8 cellular contexts compared by ENCODE assay signal in genomic region chr15:74099963-74100733, GRCh38. TPM values are rescaled to one million over a fixed set of nuclear protein-coding genes. Genes with fewer than 3 reads are reported as not detected.
DNase-seq lines count a peak whose midpoint lies in the region; ATAC-seq and TF ChIP-seq lines count a peak whose summit lies in the region.
"Not testable (repeated sequence)": the region's sequence is repeated elsewhere in the genome, so short reads cannot be mapped to it uniquely, and the experiment has no call there.

No MANE protein-coding gene starts in this region.

- H3K9me2 ChIP-seq in PC-3 (replicated peaks; ENCODE audit: low read length), result not testable (repeated sequence)

- H3K9ac ChIP-seq in PC-3 (ENCODE audit: low read length), result not testable (repeated sequence)
- peak overlapping the region in 2 of 3 donors; percentile 32 to 76 for H3K9ac ChIP-seq in skeletal muscle tissue (ENCODE audit: low read depth in 1 of 3, low read length in 3 of 3)

- H2AFZ ChIP-seq in PC-3 (ENCODE audit: low read length), result peak overlapping the region; percentile 83

- intact Hi-C loops in PC-3 (cut with micrococcal nuclease); left lung (cut with DNase I); upper lobe of right lung (cut with DNase I): not testable (repeated sequence)

- H3K4me3 ChIP-seq in PC-3 (ENCODE audit: low read length), result not testable (repeated sequence)
- peak overlapping the region; percentile 26 to 40 for H3K4me3 ChIP-seq in left lung
- H3K4me3 ChIP-seq in skeletal muscle tissue (ENCODE audit: low read length in 3 of 3), result peak overlapping the region; percentile 59 to 70 (median 68)
- peak overlapping the region; percentile 56 for H3K4me3 ChIP-seq in upper lobe of right lung

- H3K36me3 Mint-ChIP-seq in activated T-cell treated with anti-CD3 and anti-CD28 coated beads, Interleukin-2, amount 50 U/mL, for 72 hours (ENCODE audit: insufficient read depth in 2 of 2), result not testable (repeated sequence)

- CTCF ChIA-PET in PC-3 (lab: Charles Lee), result not testable (repeated sequence)

- TSS peak; percentile 99 for BruUV-seq in PC-3 (replicated peaks; lab: Mats Ljungman, UMichigan)

- H3K27me3 Mint-ChIP-seq in activated T-cell treated with anti-CD3 and anti-CD28 coated beads, Interleukin-2, amount 50 U/mL, for 72 hours (ENCODE audit: low read depth), result not testable (repeated sequence)

- not testable (repeated sequence) for H3K79me2 ChIP-seq in PC-3 (ENCODE audit: low read length)

- H3K9me3 Mint-ChIP-seq in activated T-cell treated with anti-CD3 and anti-CD28 coated beads, Interleukin-2, amount 50 U/mL, for 72 hours, result not testable (repeated sequence)

- H3K4me3 Mint-ChIP-seq in activated T-cell treated with anti-CD3 and anti-CD28 coated beads, Interleukin-2, amount 50 U/mL, for 72 hours, result peak overlapping the region; percentile 87 to 90

- DNase-seq in PC-3 (peak; percentile 79), epidermal melanocyte (ENCODE audit: insufficient read length, low spot score) (peak; percentile 83), left lung (peak; percentile 91 to 95), upper lobe of right lung (peak; percentile 94)
- peak; percentile 82 to 86 for DNase-seq in activated T-cell treated with anti-CD3 and anti-CD28 coated beads, Interleukin-2, amount 50 U/mL, for 72 hours

- not testable (repeated sequence) for H3K4me1 ChIP-seq in PC-3 (ENCODE audit: insufficient read depth, low read length); left lung; skeletal muscle tissue (ENCODE audit: control insufficient read depth in 3 of 3, insufficient read depth in 3 of 3, low read length in 3 of 3); upper lobe of right lung

- not testable (repeated sequence) for H4K20me1 ChIP-seq in PC-3 (ENCODE audit: low read length)

- not testable (repeated sequence) for H3K4me1 Mint-ChIP-seq in activated T-cell treated with anti-CD3 and anti-CD28 coated beads, Interleukin-2, amount 50 U/mL, for 72 hours (ENCODE audit: low read depth)

- H3K9me3 ChIP-seq in PC-3 (ENCODE audit: low read length); left lung; skeletal muscle tissue (ENCODE audit: control insufficient read depth in 3 of 3, low read length in 3 of 3); upper lobe of right lung: not testable (repeated sequence)

- TF ChIP-seq CTCF in PC-3 (conservative IDR thresholded peaks at IDR 0.05; ENCODE audit: low read depth, low read length); left lung (IDR thresholded peaks at IDR 0.05); upper lobe of right lung (IDR thresholded peaks at IDR 0.05): not testable (repeated sequence)

- POLR2A ChIA-PET in PC-3 (lab: Charles Lee; ENCODE audit: unreplicated experiment), result not testable (repeated sequence)

- H3K27me3 ChIP-seq in PC-3 (ENCODE audit: low read length); left lung; skeletal muscle tissue (ENCODE audit: control insufficient read depth in 3 of 3, insufficient read depth in 3 of 3, low read length in 3 of 3); upper lobe of right lung: not testable (repeated sequence)

- peak overlapping the region; percentile 48; the same call in 1 of the 2 replicates for H3K4me2 ChIP-seq in PC-3 (ENCODE audit: low read length)

- not testable (repeated sequence) for H3F3A ChIP-seq in PC-3 (ENCODE audit: low read length, unreplicated experiment)

- H3K27ac Mint-ChIP-seq in activated T-cell treated with anti-CD3 and anti-CD28 coated beads, Interleukin-2, amount 50 U/mL, for 72 hours, result peak overlapping the region; percentile 89

- H3K27ac ChIP-seq in PC-3 (ENCODE audit: low read length), result not testable (repeated sequence)
- H3K27ac ChIP-seq in left lung (peak overlapping the region in 1 of 2 donors; percentile 58), skeletal muscle tissue (ENCODE audit: low read depth, low read length) (peak overlapping the region; percentile 30), upper lobe of right lung (peak overlapping the region; percentile 66)

- not testable (repeated sequence) for H3K36me3 ChIP-seq in PC-3 (ENCODE audit: low read depth, low read length); left lung; skeletal muscle tissue (ENCODE audit: control insufficient read depth in 3 of 3, insufficient read depth in 3 of 3, low read length in 3 of 3); upper lobe of right lung

- ATAC-seq in GM18498 (IDR thresholded peaks at IDR 0.05; ENCODE audit: unreplicated experiment), result peak; percentile 89
- peak; percentile 80 for ATAC-seq in HG02840 (IDR thresholded peaks at IDR 0.05; ENCODE audit: low FRiP score, unreplicated experiment)
- peak; percentile 95 for ATAC-seq in PC-3
- ATAC-seq in activated T-cell treated with anti-CD3 and anti-CD28 coated beads, Interleukin-2, amount 50 U/mL, for 72 hours (replicated peaks in 1 of 2), result peak; percentile 89 to 93
- ATAC-seq in left lung, result peak; percentile 97
- peak; percentile 95 for ATAC-seq in upper lobe of right lung

RNA-seq across cellular contexts. Expression of gene GOLGA6A, which starts 17.8 kb away (rescaled TPM):
- total RNA-seq in PC-3 (2014; rRNA removed) (not detected in 2 replicates), left lung (not detected), skeletal muscle tissue (1.0 TPM), upper lobe of right lung (not detected)
- under 1 TPM; 0.46 to 0.53 TPM for total RNA-seq in activated T-cell treated with anti-CD3 and anti-CD28 coated beads, Interleukin-2, amount 50 U/mL, for 72 hours

RNA-seq across cellular contexts. Expression of gene ISLR2, which starts 30.2 kb away (rescaled TPM):
- total RNA-seq in PC-3 (2014; rRNA removed) (0.22 TPM in 1 of 2 replicates, not detected in the other), left lung (1 to 10 TPM; 1.3 to 2.2 TPM), skeletal muscle tissue (2.1 TPM), upper lobe of right lung (4.0 TPM)
- under 1 TPM in 1 of 2 donors, not detected in 1; 0.62 TPM for total RNA-seq in activated T-cell treated with anti-CD3 and anti-CD28 coated beads, Interleukin-2, amount 50 U/mL, for 72 hours
